In the genomic region with DNA sequence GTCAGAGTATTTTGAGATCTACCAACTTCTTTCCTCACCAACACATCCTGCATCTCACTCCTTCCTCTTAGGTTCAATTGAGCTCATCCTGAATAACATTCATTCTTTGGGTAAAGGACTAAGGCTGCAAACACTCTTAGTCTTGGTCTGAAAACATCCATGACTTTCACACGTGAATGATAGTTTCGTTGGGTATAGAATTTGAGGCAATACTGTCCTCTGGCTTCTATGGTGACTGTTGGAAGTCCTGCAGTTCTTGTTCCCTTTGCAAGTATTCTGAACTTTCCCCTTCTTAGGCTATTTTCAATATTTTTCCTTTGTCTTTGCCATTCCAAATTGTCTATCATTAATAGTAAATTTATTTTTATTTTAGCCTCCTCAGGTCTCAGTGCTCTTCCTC, we compare ENCODE assay signal across 34 cellular contexts.
"Had no signal": no experiment of that assay in that cellular context is flagged by ENCODE, and none has a peak within 500 bp of the region (broad histone marks: within the 10 kb centered on the region; RNA-seq: fewer than 3 reads in every experiment).

No MANE protein-coding gene starts in this region.

- H3K4me3 ChIP-seq: MG63 had no signal

- DNase-seq: Karpas-422, Kasumi-1, MG63, MM.1S, MV-4-11, NCI-H1048, NCI-H1092, NCI-H1092 treated with DMSO at 0.1 percent for 48 hours, NCI-H1105, NCI-H1105 treated with DMSO at 0.1 percent for 48 hours, NCI-H1417, NCI-H1417 treated with DMSO at 0.1 percent for 48 hours, NCI-H1436, NCI-H1436 treated with DMSO at 0.1 percent for 48 hours, NCI-H146, NCI-H1694, NCI-H1694 treated with DMSO at 0.1 percent for 48 hours, NCI-H187, NCI-H187 treated with DMSO at 0.1 percent for 48 hours, NCI-H1930, NCI-H2029, NCI-H2029 treated with DMSO at 0.1 percent for 48 hours, NCI-H2081, NCI-H2081 treated with DMSO at 0.1 percent for 48 hours, NCI-H2107, NCI-H2171, NCI-H2227 treated with DMSO at 0.1 percent for 48 hours, NCI-H226, NCI-H345, NCI-H446, NCI-H446 treated with DMSO at 0.1 percent for 48 hours, NCI-H510A, NCI-H510A treated with DMSO at 0.1 percent for 48 hours, NCI-H524 had no signal

- H3K27me3 ChIP-seq: MG63 had no signal

- H3K36me3 ChIP-seq: MG63 had no signal
